27 cellular contexts compared by ENCODE assay signal in genomic region chr5:37060030-37060429, GRCh38.
"Had no signal": no experiment of that assay in that cellular context is flagged by ENCODE, and none has a peak within 500 bp of the region (broad histone marks: within the 10 kb centered on the region; RNA-seq: fewer than 3 reads in every experiment).

No MANE protein-coding gene starts in this region.

- H3K27me3 ChIP-seq: brain microvascular endothelial cell, dorsolateral prefrontal cortex had no signal

- DNase-seq: activated CD4-positive, alpha-beta memory T cell treated with anti-CD3 and anti-CD28 coated beads for 36 hours; activated CD4-positive, alpha-beta T cell treated with anti-CD3 and anti-CD28 coated beads for 36 hours; activated CD4-positive, alpha-beta T cell treated with anti-CD3 and anti-CD28 coated beads, Interleukin-2, amount 10 ng/mL, durations not matched to agents 24 days and 14 days; activated CD4-positive, CD25-positive, alpha-beta regulatory T cell; activated CD4-positive, CD25-positive, alpha-beta regulatory T cell treated with anti-CD3 and anti-CD28 coated beads, Interleukin-2, amount 50 U/mL, for 72 hours; activated CD8-positive, alpha-beta memory T cell treated with anti-CD3 and anti-CD28 coated beads, Interleukin-2, amount 10 ng/mL, durations not matched to agents 7 days and 5 days; activated CD8-positive, alpha-beta memory T cell treated with anti-CD3 and anti-CD28 coated beads, Interleukin-2, amount 50 U/mL, for 4 hours; activated CD8-positive, alpha-beta T cell treated with anti-CD3 and anti-CD28 coated beads, Interleukin-2, amount 10 ng/mL, durations not matched to agents 7 days and 5 days; activated effector memory CD4-positive, alpha-beta T cell treated with anti-CD3 and anti-CD28 coated beads, Interleukin-2, amount 50 U/mL, for 16 hours; activated T-cell treated with anti-CD3 and anti-CD28 coated beads, Interleukin-2, amount 50 U/mL, for 1 hour; activated T-cell treated with anti-CD3 and anti-CD28 coated beads, Interleukin-2, amount 50 U/mL, for 48 hours; amniotic stem cell; anterior cingulate cortex; brain microvascular endothelial cell; dorsolateral prefrontal cortex; effector memory CD4-positive, alpha-beta T cell; endodermal cell; foreskin fibroblast; head of caudate nucleus; T-helper 2 cell had no signal

- H3K27ac ChIP-seq: brain microvascular endothelial cell, coronary artery had no signal

- H3K4me3 ChIP-seq: coronary artery, dorsolateral prefrontal cortex had no signal

- H3K4me1 Mint-ChIP-seq: central memory CD8-positive, alpha-beta T cell; endodermal cell had no signal

- H3K4me3 Mint-ChIP-seq: activated CD4-positive, alpha-beta memory T cell treated with anti-CD3 and anti-CD28 coated beads for 36 hours; activated CD4-positive, alpha-beta T cell treated with anti-CD3 and anti-CD28 coated beads for 36 hours; activated CD4-positive, alpha-beta T cell treated with anti-CD3 and anti-CD28 coated beads, Interleukin-2, amount 10 ng/mL, durations not matched to agents 24 days and 14 days; activated CD8-positive, alpha-beta memory T cell treated with anti-CD3 and anti-CD28 coated beads, Interleukin-2, amount 10 ng/mL, durations not matched to agents 7 days and 5 days; activated CD8-positive, alpha-beta T cell treated with anti-CD3 and anti-CD28 coated beads, Interleukin-2, amount 10 ng/mL, durations not matched to agents 7 days and 5 days; activated naive CD4-positive, alpha-beta T cell treated with anti-CD3 and anti-CD28 coated beads, Interleukin-2, amount 50 U/mL, for 24 hours; activated T-helper 1 cell treated with anti-CD3 and anti-CD28 coated beads, Interleukin-12 subunit alpha, Interleukin-12 subunit beta, Interleukin-2, Interleukin-4 antibody, amounts not matched to agents 30 ng/mL and 10 ng/mL and 1 ng/mL, durations not matched to agents 14 hours and 24 hours and 36 hours; central memory CD8-positive, alpha-beta T cell; dendritic cell treated with granulocyte-macrophage colony-stimulating factor and Interleukin-4, amounts not matched to agents 40 ng/mL and 50 ng/mL, for 4 days; endodermal cell had no signal

- H3K9me3 Mint-ChIP-seq: activated CD4-positive, alpha-beta memory T cell treated with anti-CD3 and anti-CD28 coated beads for 36 hours; activated CD4-positive, alpha-beta T cell treated with anti-CD3 and anti-CD28 coated beads, Interleukin-2, amount 10 ng/mL, durations not matched to agents 24 days and 14 days; activated naive CD4-positive, alpha-beta T cell treated with anti-CD3 and anti-CD28 coated beads, Interleukin-2, amount 50 U/mL, for 24 hours; activated T-helper 1 cell treated with anti-CD3 and anti-CD28 coated beads, Interleukin-12 subunit alpha, Interleukin-12 subunit beta, Interleukin-2, Interleukin-4 antibody, amounts not matched to agents 30 ng/mL and 10 ng/mL and 1 ng/mL, durations not matched to agents 14 hours and 24 hours and 36 hours; activated T-helper 2 cell treated with anti-CD3 and anti-CD28 coated beads, Interferon-gamma antibody, Interleukin-2, Interleukin-4, amounts not matched to agents 10 μg/mL and 5 μg/mL and 100 μg/mL, durations not matched to agents 14 hours and 24 hours and 36 hours; central memory CD8-positive, alpha-beta T cell; dendritic cell treated with granulocyte-macrophage colony-stimulating factor and Interleukin-4, amounts not matched to agents 40 ng/mL and 50 ng/mL, for 4 days; endodermal cell had no signal

- H3K27ac Mint-ChIP-seq: activated CD4-positive, alpha-beta memory T cell treated with anti-CD3 and anti-CD28 coated beads for 36 hours; activated CD4-positive, alpha-beta T cell treated with anti-CD3 and anti-CD28 coated beads for 36 hours; activated CD4-positive, alpha-beta T cell treated with anti-CD3 and anti-CD28 coated beads, Interleukin-2, amount 10 ng/mL, durations not matched to agents 24 days and 14 days; activated CD8-positive, alpha-beta memory T cell treated with anti-CD3 and anti-CD28 coated beads, Interleukin-2, amount 10 ng/mL, durations not matched to agents 7 days and 5 days; activated CD8-positive, alpha-beta T cell treated with anti-CD3 and anti-CD28 coated beads, Interleukin-2, amount 10 ng/mL, durations not matched to agents 7 days and 5 days; activated naive CD4-positive, alpha-beta T cell treated with anti-CD3 and anti-CD28 coated beads, Interleukin-2, amount 50 U/mL, for 24 hours; activated T-helper 1 cell treated with anti-CD3 and anti-CD28 coated beads, Interleukin-12 subunit alpha, Interleukin-12 subunit beta, Interleukin-2, Interleukin-4 antibody, amounts not matched to agents 30 ng/mL and 10 ng/mL and 1 ng/mL, durations not matched to agents 14 hours and 24 hours and 36 hours; activated T-helper 2 cell treated with anti-CD3 and anti-CD28 coated beads, Interferon-gamma antibody, Interleukin-2, Interleukin-4, amounts not matched to agents 10 μg/mL and 5 μg/mL and 100 μg/mL, durations not matched to agents 14 hours and 24 hours and 36 hours; dendritic cell treated with granulocyte-macrophage colony-stimulating factor and Interleukin-4, amounts not matched to agents 40 ng/mL and 50 ng/mL, for 4 days; endodermal cell had no signal

- H3K27me3 Mint-ChIP-seq: activated CD4-positive, alpha-beta memory T cell treated with anti-CD3 and anti-CD28 coated beads for 36 hours; activated CD4-positive, alpha-beta T cell treated with anti-CD3 and anti-CD28 coated beads for 36 hours; activated CD4-positive, alpha-beta T cell treated with anti-CD3 and anti-CD28 coated beads, Interleukin-2, amount 10 ng/mL, durations not matched to agents 24 days and 14 days; activated CD8-positive, alpha-beta memory T cell treated with anti-CD3 and anti-CD28 coated beads, Interleukin-2, amount 10 ng/mL, durations not matched to agents 7 days and 5 days; activated naive CD4-positive, alpha-beta T cell treated with anti-CD3 and anti-CD28 coated beads, Interleukin-2, amount 50 U/mL, for 24 hours; central memory CD8-positive, alpha-beta T cell; dendritic cell treated with granulocyte-macrophage colony-stimulating factor and Interleukin-4, amounts not matched to agents 40 ng/mL and 50 ng/mL, for 4 days had no signal

- ATAC-seq: activated CD4-positive, alpha-beta T cell treated with anti-CD3 and anti-CD28 coated beads for 36 hours; activated CD8-positive, alpha-beta memory T cell treated with anti-CD3 and anti-CD28 coated beads, Interleukin-2, amount 10 ng/mL, durations not matched to agents 7 days and 5 days; activated CD8-positive, alpha-beta T cell treated with anti-CD3 and anti-CD28 coated beads, Interleukin-2, amount 10 ng/mL, durations not matched to agents 7 days and 5 days; esophagus mucosa had no signal
